ENCODE assay signal across 22 cellular contexts in the genomic region with DNA sequence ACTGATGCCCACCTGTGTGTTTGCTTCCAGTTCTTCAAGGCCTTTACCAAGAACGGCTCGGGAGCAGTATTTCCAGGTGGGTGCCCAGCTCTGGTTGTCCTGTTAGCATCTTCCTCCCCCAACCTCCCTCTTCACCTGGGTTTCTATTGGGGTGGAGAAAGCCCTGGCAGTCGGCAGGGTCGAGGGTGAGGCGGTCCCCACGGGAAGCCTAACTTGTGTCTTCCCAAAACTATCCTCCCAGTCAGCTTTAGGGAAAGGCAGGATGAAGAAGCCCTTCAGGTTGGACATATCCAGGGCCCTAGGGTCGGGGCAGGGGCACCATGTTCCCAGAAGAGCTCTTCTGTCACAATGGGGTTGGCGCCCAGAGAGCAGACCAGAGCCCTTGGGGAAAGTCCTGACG. TPM values are rescaled to one million over a fixed set of nuclear protein-coding genes. Genes with fewer than 3 reads are reported as not detected.
DNase-seq lines count a peak whose midpoint lies in the region; ATAC-seq and TF ChIP-seq lines count a peak whose summit lies in the region.
"Had no signal": no experiment of that assay in that cellular context is flagged by ENCODE, and none has a peak within 500 bp of the region (broad histone marks: within the 10 kb centered on the region; RNA-seq: fewer than 3 reads in every experiment).

No MANE protein-coding gene starts in this region.

- H4K5ac ChIP-seq in IMR-90 (ENCODE audit: low read depth, low read length) (no peak overlapping the region; the same call in 1 of the 2 replicates), H9 (ENCODE audit: insufficient read length, low read depth, low read length) (no peak overlapping the region)

- no peaks in the 10 kb centered on the region for H3K27me3 Mint-ChIP-seq in stimulated activated naive B cell treated with anti-CD40 and anti-IgM and Interleukin-4, amounts not matched to agents 10 μg/mL and 1 μg/mL and 100 μg/mL, for 72 hours
- H3K27me3 Mint-ChIP-seq in H9 (ENCODE audit: low read depth) = no peaks in the 10 kb centered on the region
- H3K27me3 Mint-ChIP-seq: CD4-positive, alpha-beta memory T cell; IgD-negative memory B cell had no signal

- H3K27ac Mint-ChIP-seq in stimulated activated naive B cell treated with anti-CD40 and anti-IgM and Interleukin-4, amounts not matched to agents 10 μg/mL and 1 μg/mL and 100 μg/mL, for 72 hours = peak overlapping the region; percentile 16
- peak overlapping the region in 1 of 3 experiments; percentile 34; a peak in 1 of 7 replicates for H3K27ac Mint-ChIP-seq in H9
- H3K27ac Mint-ChIP-seq: IgD-negative memory B cell had no signal

- H3K4me3 ChIP-seq in IMR-90 (ENCODE audit: insufficient read depth, low read depth, low read length) (no peak overlapping the region), right cardiac atrium (ENCODE audit: low read length) (no peak overlapping the region)
- H3K4me3 ChIP-seq: GM23248, PC-9, SK-N-MC had no signal

- H3K27ac ChIP-seq in IMR-90 (ENCODE audit: insufficient read depth, low read length) (peak overlapping the region; percentile 1; the same call in 1 of the 2 replicates), RWPE1 (0 out of 2 replicates have a peak overlapping the region, but pooled peaks have one; percentile 8), right cardiac atrium (ENCODE audit: low read length) (peak overlapping the region; percentile 83), H9 (ENCODE audit: insufficient read length, low read depth, low read length) (no peak overlapping the region)
- H3K27ac ChIP-seq: GM23248, KMS-11, PC-9, SK-N-MC had no signal

- no peak overlapping the region for H3K23ac ChIP-seq in IMR-90 (ENCODE audit: low read depth, low read length)
- H3K23ac ChIP-seq in H9 (ENCODE audit: insufficient read length, low read depth, low read length) = no peak overlapping the region

- no peak overlapping the region for H4K8ac ChIP-seq in IMR-90 (ENCODE audit: low read depth in 2 of 2, low read length in 2 of 2)
- no peak overlapping the region for H4K8ac ChIP-seq in H9 (replicated peaks; ENCODE audit: insufficient read length, low read depth, low read length)

- peaks cover 5% of the 10 kb centered on the region; the same call in 1 of the 2 replicates for H3K4me1 ChIP-seq in IMR-90 (ENCODE audit: control insufficient read depth, insufficient read depth, low read length)
- H3K4me1 ChIP-seq in right cardiac atrium (ENCODE audit: control insufficient read depth, insufficient read depth, low read length) = peaks cover 20% of the 10 kb centered on the region
- H3K4me1 ChIP-seq in H9 (ENCODE audit: insufficient read depth, low read length) = no peaks in the 10 kb centered on the region

- H2BK120ac ChIP-seq in IMR-90 (ENCODE audit: low read depth, low read length) = no peak overlapping the region
- H2BK120ac ChIP-seq in H9 (ENCODE audit: low read depth, low read length, poor library complexity, severe bottlenecking) = no peak overlapping the region

- H2BK5ac ChIP-seq in IMR-90 (ENCODE audit: low read depth, low read length, poor library complexity, severe bottlenecking) = no peak overlapping the region
- no peak overlapping the region for H2BK5ac ChIP-seq in H9 (ENCODE audit: insufficient read length, low read length)

- no peak overlapping the region for H3K18ac ChIP-seq in IMR-90 (ENCODE audit: low read depth, low read length)
- no peak overlapping the region for H3K18ac ChIP-seq in H9 (ENCODE audit: insufficient read length, low read depth, low read length)

- no peak overlapping the region for H2BK12ac ChIP-seq in H9 (ENCODE audit: insufficient read length, low read depth, low read length)

- H2BK15ac ChIP-seq in IMR-90 (ENCODE audit: low read depth, low read length) = no peak overlapping the region
- no peak overlapping the region for H2BK15ac ChIP-seq in H9 (ENCODE audit: low read depth, low read length)

- H3K27me3 ChIP-seq in IMR-90 (ENCODE audit: control insufficient read depth, insufficient read depth, low read length) (no peaks in the 10 kb centered on the region), right cardiac atrium (ENCODE audit: control insufficient read depth, insufficient read depth) (no peaks in the 10 kb centered on the region), H9 (ENCODE audit: insufficient read depth, low read length) (no peaks in the 10 kb centered on the region)

- H2BK20ac ChIP-seq in IMR-90 (ENCODE audit: low read depth, low read length) (no peak overlapping the region), H9 (ENCODE audit: low read depth, low read length, poor library complexity, severe bottlenecking) (no peak overlapping the region)

- H3K4me1 Mint-ChIP-seq in stimulated activated naive B cell treated with anti-CD40 and anti-IgM and Interleukin-4, amounts not matched to agents 10 μg/mL and 1 μg/mL and 100 μg/mL, for 72 hours = peaks cover 10 to 17% of the 10 kb centered on the region in 2 donors
- no peaks in the 10 kb centered on the region for H3K4me1 Mint-ChIP-seq in H9
- H3K4me1 Mint-ChIP-seq: IgD-negative memory B cell had no signal

- H4K20me1 ChIP-seq in IMR-90 (ENCODE audit: insufficient read depth, low read length) = peaks cover 72% of the 10 kb centered on the region
- H4K20me1 ChIP-seq in H9 (ENCODE audit: control insufficient read depth, insufficient read depth, insufficient read length) = no peaks in the 10 kb centered on the region

- TF ChIP-seq RAD21 in IMR-90 (IDR thresholded peaks at IDR 0.05; ENCODE audit: low read length) = no peak

- no peak for TF ChIP-seq POLR2A in IMR-90 (IDR thresholded peaks at IDR 0.05; ENCODE audit: low read depth, low read length)

- WGBS in IMR-90 (ENCODE audit: extremely low coverage in 2 of 2, insufficient read length in 1 of 2), 2 experiments = no CpG with 5 or more reads among the region's 9 CpGs
- WGBS in right cardiac atrium = 82% methylated on average over 9 of the region's 9 CpGs
- no CpG with 5 or more reads among the region's 9 CpGs for WGBS in H9 (ENCODE audit: extremely low coverage, insufficient read length, low lambda C conversion rate)

- H3K36me3 Mint-ChIP-seq in stimulated activated naive B cell treated with anti-CD40 and anti-IgM and Interleukin-4, amounts not matched to agents 10 μg/mL and 1 μg/mL and 100 μg/mL, for 72 hours = peaks cover 46 to 64% of the 10 kb centered on the region in 2 donors
- H3K36me3 Mint-ChIP-seq in H9 (ENCODE audit: insufficient read depth in 1 of 3, low read depth in 3 of 3) = peaks cover 0 to 3% (median 0%) of the 10 kb centered on the region in 3 experiments; a peak in 1 of 7 replicates
- H3K36me3 Mint-ChIP-seq: CD4-positive, alpha-beta memory T cell had no signal

- H3K4me2 ChIP-seq in IMR-90 (ENCODE audit: low read depth, low read length) = no peak overlapping the region
- H3K4me2 ChIP-seq in H9 (ENCODE audit: insufficient read depth, insufficient read length, low read length) = no peak overlapping the region
- H3K4me2 ChIP-seq: KMS-11, PC-9 had no signal

- no peak for TF ChIP-seq CTCF in IMR-90 (conservative IDR thresholded peaks at IDR 0.05; ENCODE audit: low read depth, low read length)
- TF ChIP-seq CTCF in RWPE1 (conservative IDR thresholded peaks at IDR 0.05; ENCODE audit: low read depth) = no peak
- no peak for TF ChIP-seq CTCF in H9 (conservative IDR thresholded peaks at IDR 0.05)

- dilution Hi-C loops in IMR-90 (cut with HindIII; ENCODE audit: low sequenced_read_pairs, unreplicated experiment) = no loop called here

- H3T11ph ChIP-seq in H9 (ENCODE audit: low read length) = no peak overlapping the region

- no TSS peak for BruUV-seq in IMR-90 (replicated peaks; lab: Mats Ljungman, UMichigan)

- no peak overlapping the region for H4K91ac ChIP-seq in IMR-90 (ENCODE audit: insufficient read depth, low read depth, low read length)
- H4K91ac ChIP-seq in H9 (ENCODE audit: insufficient read length, low read depth, low read length) = no peak overlapping the region

- H3K14ac ChIP-seq in IMR-90 (replicated peaks; ENCODE audit: low read depth, low read length) = no peak overlapping the region
- H3K14ac ChIP-seq in H9 (ENCODE audit: insufficient read depth, low read length) = no peak overlapping the region

- H3K79me1 ChIP-seq in IMR-90 (ENCODE audit: low read depth in 1 of 2, low read length in 2 of 2) (peaks cover 30 to 74% of the 10 kb centered on the region in 2 experiments), H9 (ENCODE audit: insufficient read depth, low read depth, low read length, poor library complexity, severe bottlenecking) (no peaks in the 10 kb centered on the region)

- DNase-seq in IMR-90 = no peak
- DNase-seq in RWPE1 (ENCODE audit: low spot score) = no peak
- no peak for DNase-seq in right cardiac atrium
- DNase-seq in stimulated activated naive B cell treated with anti-CD40 and anti-IgM and Interleukin-4, amounts not matched to agents 10 μg/mL and 1 μg/mL and 100 μg/mL, for 72 hours = no peak
- no peak for DNase-seq in H9
- DNase-seq in posterior cingulate gyrus = no peak
- DNase-seq: CD4-positive, alpha-beta memory T cell; COR-L47; DMS53; GM23248; HCEC 1CT; MM.1S; NCI-H2029; NCI-H2227 treated with DMSO at 0.1 percent for 48 hours; NCI-H526 treated with DMSO at 0.1 percent for 48 hours; PC-9; SIG-M5 had no signal

- H2AFZ ChIP-seq in IMR-90 (replicated peaks; ENCODE audit: low read length, poor library complexity) (no peak overlapping the region), H9 (ENCODE audit: low read length) (no peak overlapping the region)
- H2AFZ ChIP-seq: GM23248, PC-9 had no signal

- H3K56ac ChIP-seq in IMR-90 (ENCODE audit: extremely low read depth, insufficient read depth, low read length) = no peak overlapping the region
- no peak overlapping the region for H3K56ac ChIP-seq in H9 (ENCODE audit: insufficient read length, low read depth, low read length)

- H3K9ac ChIP-seq in IMR-90 (ENCODE audit: low read depth, low read length) (no peak overlapping the region), H9 (ENCODE audit: extremely low read depth, insufficient read length, low read length) (no peak overlapping the region)
- H3K9ac ChIP-seq: GM23248, KMS-11 had no signal

- H3K4ac ChIP-seq in IMR-90 (ENCODE audit: low read depth, low read length) (no peak overlapping the region), H9 (ENCODE audit: low read depth, low read length) (no peak overlapping the region)

- in situ Hi-C loops in IMR-90 (cut with MboI; ENCODE audit: low sequenced_read_pairs) = no loop called here

- no peak overlapping the region for H2AK5ac ChIP-seq in IMR-90 (ENCODE audit: low read depth, low read length)
- no peak overlapping the region for H2AK5ac ChIP-seq in H9 (ENCODE audit: insufficient read length, low read length)

- CTCF ChIA-PET in IMR-90 (lab: Yijun Ruan, JAX) = no interaction called here
- CTCF ChIA-PET in RWPE1 (lab: Yijun Ruan, JAX) = no interaction called here

- POLR2A ChIA-PET in IMR-90 (lab: Charles Lee; ENCODE audit: unreplicated experiment) = no interaction called here
- POLR2A ChIA-PET in RWPE1 (lab: Yijun Ruan, JAX; ENCODE audit: low non-redundant PET) = no interaction called here

- no peak overlapping the region for H2AK9ac ChIP-seq in IMR-90 (replicated peaks; ENCODE audit: low read depth, low read length, poor library complexity)

- no peaks in the 10 kb centered on the region for H3K9me3 Mint-ChIP-seq in stimulated activated naive B cell treated with anti-CD40 and anti-IgM and Interleukin-4, amounts not matched to agents 10 μg/mL and 1 μg/mL and 100 μg/mL, for 72 hours
- H3K9me3 Mint-ChIP-seq in H9 = no peaks in the 10 kb centered on the region

- H3K4me3 Mint-ChIP-seq in stimulated activated naive B cell treated with anti-CD40 and anti-IgM and Interleukin-4, amounts not matched to agents 10 μg/mL and 1 μg/mL and 100 μg/mL, for 72 hours = no peak overlapping the region
- no peak overlapping the region for H3K4me3 Mint-ChIP-seq in H9
- H3K4me3 Mint-ChIP-seq: CD4-positive, alpha-beta memory T cell; IgD-negative memory B cell had no signal

- peaks cover 27% of the 10 kb centered on the region for H3K9me1 ChIP-seq in IMR-90 (ENCODE audit: insufficient read depth, low read length)

- intact Hi-C loops in IMR-90 (cut with micrococcal nuclease) (loop anchor here (5.0 kb wide), 1 partner anchor 293 kb away; the partner anchor contains the start of gene TOR1AIP1), right cardiac atrium (cut with DNase I) (loop anchor here in 3 of 4 donors (5.0 to 10.0 kb wide), 3 partner anchors 58 to 310 kb away; no protein-coding TSS in a partner anchor), posterior cingulate gyrus (cut with DNase I) (no loop called here)

- peaks cover 85% of the 10 kb centered on the region for H3K36me3 ChIP-seq in IMR-90 (ENCODE audit: control insufficient read depth, insufficient read depth, low read length)

- no peaks in the 10 kb centered on the region for H3K79me2 ChIP-seq in H9 (ENCODE audit: insufficient read depth, low read length)

- H3K9me3 ChIP-seq in IMR-90 (ENCODE audit: control insufficient read depth, insufficient read depth, low read length) (no peaks in the 10 kb centered on the region), right cardiac atrium (ENCODE audit: control insufficient read depth, low read length) (no peaks in the 10 kb centered on the region), H9 (ENCODE audit: control insufficient read depth, low read depth, low read length) (no peaks in the 10 kb centered on the region)

- H3K23me2 ChIP-seq in H9 (ENCODE audit: insufficient read length, low read depth, low read length, poor library complexity, severe bottlenecking) = no peaks in the 10 kb centered on the region

- ATAC-seq in IMR-90 (ENCODE audit: low read depth) = no peak
- ATAC-seq in right cardiac atrium = no peak
- no peak for ATAC-seq in stimulated activated naive B cell treated with anti-CD40 and anti-IgM and Interleukin-4, amounts not matched to agents 10 μg/mL and 1 μg/mL and 100 μg/mL, for 72 hours (replicated peaks)
- no peak for ATAC-seq in SK-N-SH treated with all-trans-retinoic acid at 6 μM for 48 hours

RNA-seq across cellular contexts. Expression of gene QSOX1, which starts 20.6 kb away (rescaled TPM):
- total RNA-seq in IMR-90 (2012; rRNA removed) = 93.3 and 102 TPM in 2 replicates
- polyA plus RNA-seq in IMR-90 (2012; rRNA removed) = 765 and 791 TPM in 2 replicates
- polyA plus RNA-seq in IMR-90 (2012; cell fraction: cytosol; rRNA removed) = 1,392 and 1,573 TPM in 2 replicates
- 755 and 1,109 TPM in 2 replicates for polyA plus RNA-seq in IMR-90 (2012; cell fraction: nucleus; rRNA removed; ENCODE audit: low replicate concordance)
- 100 to 1,000 TPM; 349 to 399 (median 370) TPM for total RNA-seq in right cardiac atrium
- 218 TPM for polyA plus RNA-seq in right cardiac atrium
- total RNA-seq in H9 (2021) = 76.5 and 79.2 TPM in 2 replicates

RNA-seq across cellular contexts. Expression of gene LHX4, which starts 54.8 kb away (rescaled TPM):
- 0.18 and 0.28 TPM in 2 replicates for total RNA-seq in IMR-90 (2012; rRNA removed)
- 0.03 and 0.05 TPM in 2 replicates for polyA plus RNA-seq in IMR-90 (2012; rRNA removed)
- polyA plus RNA-seq in IMR-90 (2012; cell fraction: cytosol; rRNA removed) = 0.03 and 0.07 TPM in 2 replicates
- polyA plus RNA-seq in IMR-90 (2012; cell fraction: nucleus; rRNA removed; ENCODE audit: low replicate concordance) = 0.07 and 0.15 TPM in 2 replicates
- total RNA-seq in right cardiac atrium = not detected
- 0.02 TPM for polyA plus RNA-seq in right cardiac atrium
- 1.9 and 2.0 TPM in 2 replicates for total RNA-seq in H9 (2021)
- total RNA-seq: A673; CD4-positive, alpha-beta memory T cell; GM23248 had no signal
